11 cellular contexts compared by ENCODE assay signal in the genomic region with DNA sequence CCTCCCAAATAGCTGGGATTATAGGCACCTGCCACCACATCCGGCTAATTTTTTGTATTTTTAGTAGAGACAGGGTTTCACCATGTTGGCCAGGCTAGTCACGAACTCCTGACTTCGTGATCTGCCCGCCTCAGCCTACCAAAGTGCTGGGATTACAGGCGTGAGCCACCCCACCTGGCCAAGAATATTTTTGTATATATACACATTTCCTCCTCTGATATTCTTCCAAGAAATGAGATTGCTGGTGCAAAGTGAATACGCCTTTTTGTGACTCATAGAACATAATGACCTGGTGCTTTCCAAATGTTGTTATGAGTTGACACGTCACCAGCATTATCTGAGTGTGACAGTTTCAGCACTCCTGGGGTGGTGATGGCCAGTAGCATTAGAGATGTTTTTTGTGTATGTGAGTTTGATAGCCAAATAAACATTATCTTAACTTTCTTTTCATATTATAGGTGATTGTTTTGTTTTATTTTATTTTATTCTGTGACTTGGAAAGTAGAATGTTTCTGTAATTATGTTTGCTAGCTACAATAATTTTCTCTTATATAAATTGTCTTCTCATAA. TPM values are rescaled to one million over a fixed set of nuclear protein-coding genes. Genes with fewer than 3 reads are reported as not detected.
DNase-seq lines count a peak whose midpoint lies in the region; ATAC-seq, FAIRE-seq and TF ChIP-seq lines count a peak whose summit lies in the region.
"Had no signal": no experiment of that assay in that cellular context is flagged by ENCODE, and none has a peak within 500 bp of the region (broad histone marks: within the 10 kb centered on the region; RNA-seq: fewer than 3 reads in every experiment).

No MANE protein-coding gene starts in this region.

- no peaks in the 10 kb centered on the region for H3K9me3 ChIP-seq in A549
- H3K9me3 ChIP-seq in endodermal cell (ENCODE audit: control insufficient read depth, low read length) = peaks cover 7% of the 10 kb centered on the region
- H3K9me3 ChIP-seq: tibial nerve had no signal

- H3K27me3 Mint-ChIP-seq in endodermal cell (ENCODE audit: insufficient read depth) (no peaks in the 10 kb centered on the region), type B pancreatic cell (no peaks in the 10 kb centered on the region)

- H3K27me3 ChIP-seq in KMS-11 (ENCODE audit: insufficient read depth, low read depth) = no peaks in the 10 kb centered on the region
- no peaks in the 10 kb centered on the region for H3K27me3 ChIP-seq in endodermal cell (ENCODE audit: control insufficient read depth, insufficient read depth, low read length, poor library complexity, severe bottlenecking)
- H3K27me3 ChIP-seq: tibial nerve had no signal

- H4K20me1 ChIP-seq in KMS-11 (ENCODE audit: insufficient read depth) = no peaks in the 10 kb centered on the region

- H3K4me1 ChIP-seq in A549 (peaks cover 37% of the 10 kb centered on the region), KMS-11 (ENCODE audit: low read depth, poor library complexity, severe bottlenecking) (peaks cover 96% of the 10 kb centered on the region), endodermal cell (ENCODE audit: control insufficient read depth, insufficient read depth, low read length) (no peaks in the 10 kb centered on the region)
- H3K4me1 ChIP-seq: tibial nerve had no signal

- H3K4me3 Mint-ChIP-seq in endodermal cell = no peak overlapping the region
- no peak overlapping the region for H3K4me3 Mint-ChIP-seq in type B pancreatic cell

- ATAC-seq in A549 = 0 out of 6 replicates have a peak, but pooled peaks have one; percentile 20 to 45
- peak; percentile 42 for ATAC-seq in GM19023 (IDR thresholded peaks at IDR 0.05; ENCODE audit: unreplicated experiment)
- ATAC-seq in esophagus mucosa = peak; percentile 97
- no peak for ATAC-seq in HG02970 (IDR thresholded peaks at IDR 0.05; ENCODE audit: low FRiP score, unreplicated experiment)

- no peak for TF ChIP-seq POLR2A in A549 (IDR thresholded peaks at IDR 0.05; ENCODE audit: low read length)

- 0 out of 5 replicates have a peak, but pooled peaks of 1 of the 2 experiments have one; percentile 15 for TF ChIP-seq RAD21 in A549 (conservative IDR thresholded peaks at IDR 0.05 in 1 of 2, IDR thresholded peaks at IDR 0.05 in 1 of 2)

- CTCF ChIA-PET in A549 (lab: Yijun Ruan, JAX) = no interaction called here

- H3K36me3 Mint-ChIP-seq in endodermal cell (ENCODE audit: low read depth) (peaks cover 80% of the 10 kb centered on the region), type B pancreatic cell (peaks cover 36% of the 10 kb centered on the region)

- WGBS in A549 (ENCODE audit: missing lambda C conversion rate) = 30% methylated on average over 7 of the region's 7 CpGs
- WGBS in endodermal cell (ENCODE audit: insufficient coverage in 1 of 2, insufficient read length in 1 of 2), 2 experiments = 80 to 95% methylated on average over 3 to 7 of the region's 7 CpGs

- peak overlapping the region in 1 of 2 experiments; percentile 42; a peak in 2 of 6 replicates for H3K27ac ChIP-seq in A549
- H3K27ac ChIP-seq in KMS-11 = peak overlapping the region; percentile 94
- no peak overlapping the region for H3K27ac ChIP-seq in endodermal cell (ENCODE audit: low read depth, low read length)
- H3K27ac ChIP-seq: tibial nerve had no signal

- H3K4me3 ChIP-seq in A549 = no peak overlapping the region
- no peak overlapping the region for H3K4me3 ChIP-seq in KMS-11 (IDR thresholded peaks at IDR 0.05; ENCODE audit: insufficient read depth, low read depth, low read length)
- H3K4me3 ChIP-seq in endodermal cell (ENCODE audit: low read length) = no peak overlapping the region
- H3K4me3 ChIP-seq: tibial nerve had no signal

- no peak for TF ChIP-seq CTCF in A549 (IDR thresholded peaks at IDR 0.05)
- no peak for TF ChIP-seq CTCF in KMS-11 (conservative IDR thresholded peaks at IDR 0.05; ENCODE audit: low read depth, low read length)
- TF ChIP-seq CTCF in endodermal cell (conservative IDR thresholded peaks at IDR 0.05) = no peak
- no peak for TF ChIP-seq CTCF in type B pancreatic cell (conservative IDR thresholded peaks at IDR 0.05)

- no peak overlapping the region for H3K27ac Mint-ChIP-seq in endodermal cell
- no peak overlapping the region for H3K27ac Mint-ChIP-seq in type B pancreatic cell

- peaks cover 21% of the 10 kb centered on the region for H3K4me1 Mint-ChIP-seq in endodermal cell
- H3K4me1 Mint-ChIP-seq in type B pancreatic cell (ENCODE audit: unreplicated experiment) = peaks cover 17% of the 10 kb centered on the region

- FAIRE-seq in A549 (lab: Jason Lieb, UNC) = no peak

- H3K36me3 ChIP-seq in KMS-11 (ENCODE audit: insufficient read depth) (no peaks in the 10 kb centered on the region), endodermal cell (ENCODE audit: control insufficient read depth, insufficient read depth, low read length) (peaks cover 74% of the 10 kb centered on the region)
- H3K36me3 ChIP-seq: tibial nerve had no signal

- H2AFZ ChIP-seq in KMS-11 (ENCODE audit: low read depth) = no peak overlapping the region

- H3K4me2 ChIP-seq in A549 (peak overlapping the region; percentile 31), KMS-11 (peak overlapping the region; percentile 74)

- peak overlapping the region; percentile 55 for H3K9ac ChIP-seq in KMS-11
- no peak overlapping the region for H3K9ac ChIP-seq in endodermal cell (ENCODE audit: extremely low read depth, low read length, poor library complexity, severe bottlenecking)

- no peak for TF ChIP-seq EP300 in A549 (IDR thresholded peaks at IDR 0.05)

- POLR2A ChIA-PET in A549 (lab: Yijun Ruan, JAX) = no interaction called here

- no peaks in the 10 kb centered on the region for H3K9me3 Mint-ChIP-seq in endodermal cell
- no peaks in the 10 kb centered on the region for H3K9me3 Mint-ChIP-seq in type B pancreatic cell

- H3K79me2 ChIP-seq in KMS-11 (ENCODE audit: insufficient read depth, low read depth) = peaks cover 78% of the 10 kb centered on the region

- peak; percentile 71 to 85 for DNase-seq in A549 (ENCODE audit: low read depth in 1 of 2, low spot score in 1 of 2)
- DNase-seq in endodermal cell = no peak
- no peak for DNase-seq in ecto neural progenitor cell (ENCODE audit: low spot score)
- DNase-seq in type B pancreatic cell (ENCODE audit: extremely low spot score, unreplicated experiment) = no peak
- DNase-seq: effector CD8-positive, alpha-beta T cell; occipital lobe had no signal

TF ChIP-seq in A549, 52 proteins besides CTCF, POLR2A, EP300 and RAD21:
- peak; percentile 30; the same call in 1 of the 2 replicates for TF ChIP-seq JUNB (IDR thresholded peaks at IDR 0.05)
- no peak for TF ChIP-seq PHF8 (IDR thresholded peaks at IDR 0.05; ENCODE audit: borderline replicate concordance, low read depth)
- no peak for TF ChIP-seq EHF (CRISPR knock-in tag; IDR thresholded peaks at IDR 0.05)
- no peak for TF ChIP-seq HOXB5 (CRISPR knock-in tag; IDR thresholded peaks at IDR 0.05)
- TF ChIP-seq FOSL2 (IDR thresholded peaks at IDR 0.05) = 0 out of 2 replicates have a peak, but pooled peaks have one; percentile 22
- TF ChIP-seq FOSL2 (CRISPR knock-in tag; IDR thresholded peaks at IDR 0.05) = peak; percentile 71
- TF ChIP-seq FOSB (CRISPR knock-in tag; IDR thresholded peaks at IDR 0.05) = no peak
- TF ChIP-seq, protein P1, sequence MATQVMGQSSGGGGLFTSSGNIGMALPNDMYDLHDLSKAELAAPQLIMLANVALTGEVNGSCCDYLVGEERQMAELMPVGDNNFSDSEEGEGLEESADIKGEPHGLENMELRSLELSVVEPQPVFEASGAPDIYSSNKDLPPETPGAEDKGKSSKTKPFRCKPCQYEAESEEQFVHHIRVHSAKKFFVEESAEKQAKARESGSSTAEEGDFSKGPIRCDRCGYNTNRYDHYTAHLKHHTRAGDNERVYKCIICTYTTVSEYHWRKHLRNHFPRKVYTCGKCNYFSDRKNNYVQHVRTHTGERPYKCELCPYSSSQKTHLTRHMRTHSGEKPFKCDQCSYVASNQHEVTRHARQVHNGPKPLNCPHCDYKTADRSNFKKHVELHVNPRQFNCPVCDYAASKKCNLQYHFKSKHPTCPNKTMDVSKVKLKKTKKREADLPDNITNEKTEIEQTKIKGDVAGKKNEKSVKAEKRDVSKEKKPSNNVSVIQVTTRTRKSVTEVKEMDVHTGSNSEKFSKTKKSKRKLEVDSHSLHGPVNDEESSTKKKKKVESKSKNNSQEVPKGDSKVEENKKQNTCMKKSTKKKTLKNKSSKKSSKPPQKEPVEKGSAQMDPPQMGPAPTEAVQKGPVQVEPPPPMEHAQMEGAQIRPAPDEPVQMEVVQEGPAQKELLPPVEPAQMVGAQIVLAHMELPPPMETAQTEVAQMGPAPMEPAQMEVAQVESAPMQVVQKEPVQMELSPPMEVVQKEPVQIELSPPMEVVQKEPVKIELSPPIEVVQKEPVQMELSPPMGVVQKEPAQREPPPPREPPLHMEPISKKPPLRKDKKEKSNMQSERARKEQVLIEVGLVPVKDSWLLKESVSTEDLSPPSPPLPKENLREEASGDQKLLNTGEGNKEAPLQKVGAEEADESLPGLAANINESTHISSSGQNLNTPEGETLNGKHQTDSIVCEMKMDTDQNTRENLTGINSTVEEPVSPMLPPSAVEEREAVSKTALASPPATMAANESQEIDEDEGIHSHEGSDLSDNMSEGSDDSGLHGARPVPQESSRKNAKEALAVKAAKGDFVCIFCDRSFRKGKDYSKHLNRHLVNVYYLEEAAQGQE (IDR thresholded peaks at IDR 0.05) = no peak
- no peak for TF ChIP-seq CBX2 (IDR thresholded peaks at IDR 0.05; ENCODE audit: borderline replicate concordance, low read depth)
- no peak for TF ChIP-seq GATA3 (IDR thresholded peaks at IDR 0.05; ENCODE audit: borderline replicate concordance)
- no peak for TF ChIP-seq POLR2AphosphoS2 (conservative IDR thresholded peaks at IDR 0.05; ENCODE audit: low read length)
TF ChIP-seq in A549: peak in this region for 2.

RNA-seq across cellular contexts. Expression of gene KCNK1, which starts 54.9 kb away (rescaled TPM):
- polyA plus RNA-seq in A549 (2011; rRNA removed) = 11.8 and 14.7 TPM in 2 replicates
- polyA plus RNA-seq in A549 (2012; cell fraction: cytosol; rRNA removed) = 7.5 and 10.0 TPM in 2 replicates
- polyA plus RNA-seq in A549 (2012; cell fraction: nucleus; rRNA removed) = 7.4 and 11.2 TPM in 2 replicates
- polyA plus RNA-seq in A549 (2017; fragmentation: RNase III; extraction: RNeasy Plus Mini Kit Qiagen cat#74134 plus additional on column Dnase treatment) = 6.2 to 8.4 TPM (median 6.3 TPM) in 3 replicates
- 8.4 and 13.9 TPM in 2 replicates for polyA minus RNA-seq in A549 (2011; rRNA and poly(A)+ RNA removed)
- total RNA-seq in esophagus mucosa = 21.9 TPM
- 10 to 100 TPM; 50.1 to 55.7 TPM for total RNA-seq in endodermal cell
- 6.4 TPM for polyA plus RNA-seq in endodermal cell (2013, experiment 1 of 2)
- 5.9 TPM for polyA plus RNA-seq in endodermal cell (2013, experiment 2 of 2)
- total RNA-seq in type B pancreatic cell (ENCODE audit: low replicate concordance) = 13.7 and 18.7 TPM in 2 replicates

Comparison
In these comparisons a context has a peak if more than half of its experiments do, and no peak if none do; other contexts are left out.
1. DNase-seq: peak in A549 (2 of 2); none in endodermal cell (single experiment), ecto neural progenitor cell (single experiment) and type B pancreatic cell (single experiment).